Comparison of ENCODE assay signal across 8 cellular contexts in the genomic region with DNA sequence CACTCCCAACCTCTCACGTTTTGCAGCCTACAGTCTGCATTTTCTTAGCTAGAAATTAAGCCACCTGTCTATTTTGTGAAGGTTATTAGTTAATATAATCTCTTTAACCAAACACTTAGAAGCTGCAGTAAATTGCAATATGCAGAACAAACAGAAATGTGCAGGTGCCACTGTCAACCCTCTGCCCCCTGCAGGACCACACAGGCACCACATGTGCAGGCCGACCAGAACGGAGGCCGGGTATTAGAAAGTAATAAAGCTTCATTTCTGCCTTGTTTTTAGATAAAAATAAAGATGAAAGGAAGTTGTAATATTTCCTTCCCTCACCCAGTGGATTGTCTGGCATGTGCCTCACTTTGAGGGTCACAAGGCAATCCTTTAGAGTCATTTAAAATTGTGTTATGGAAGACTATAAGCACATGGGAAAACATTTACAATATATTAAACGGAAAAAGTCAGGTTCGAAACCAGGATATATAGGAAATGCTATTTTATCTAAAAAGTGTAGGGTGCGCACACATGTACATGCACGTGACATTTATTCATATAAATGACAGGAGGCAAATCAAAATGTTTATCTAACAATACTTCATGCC.
DNase-seq lines count a peak whose midpoint lies in the region; ATAC-seq, FAIRE-seq and TF ChIP-seq lines count a peak whose summit lies in the region.

No MANE protein-coding gene starts in this region.

- H3K36me3 ChIP-seq in bronchial epithelial cell (ENCODE audit: control insufficient read depth, insufficient read depth, low read length): no peaks in the 10 kb centered on the region

- ATAC-seq in HG03159 (IDR thresholded peaks at IDR 0.05; ENCODE audit: unreplicated experiment): peak; percentile 79
- ATAC-seq in stimulated activated naive CD8-positive, alpha-beta T cell treated with anti-CD3 and anti-CD28 coated beads, Interleukin-15, amount 100 ng/mL, for 72 hours: peak; percentile 86

- H3K27ac Mint-ChIP-seq in stimulated activated naive CD8-positive, alpha-beta T cell treated with anti-CD3 and anti-CD28 coated beads, Interleukin-15, amount 100 ng/mL, for 72 hours: peak overlapping the region in 1 of 2 donors; percentile 9

- intact Hi-C loops in posterior vena cava (cut with DNase I): no loop called here

- H3K9me3 Mint-ChIP-seq in stimulated activated naive CD8-positive, alpha-beta T cell treated with anti-CD3 and anti-CD28 coated beads, Interleukin-15, amount 100 ng/mL, for 72 hours: no peaks in the 10 kb centered on the region

- FAIRE-seq in bronchial epithelial cell (lab: Jason Lieb, UNC): no peak

- DNase-seq in NCI-H510A treated with DMSO at 0.1 percent for 48 hours (lab: John Stamatoyannopoulos, UW) (peak; percentile 7), NCI-H510A (lab: John Stamatoyannopoulos, UW) (no peak), UCSD-AML1 (lab: John Stamatoyannopoulos, UW; ENCODE audit: unreplicated experiment) (peak; percentile 51), bronchial epithelial cell (ENCODE audit: low read depth) (no peak), lung microvascular endothelial cell (ENCODE audit: low read depth in 2 of 2) (peak; percentile 71 to 81), posterior vena cava (ENCODE audit: low spot score) (no peak)
- peak; percentile 36 to 48 for DNase-seq in stimulated activated naive CD8-positive, alpha-beta T cell treated with anti-CD3 and anti-CD28 coated beads, Interleukin-15, amount 100 ng/mL, for 72 hours

- H3K4me3 ChIP-seq in bronchial epithelial cell (ENCODE audit: low read depth, low read length): no peak overlapping the region

- H3K27me3 ChIP-seq in bronchial epithelial cell (ENCODE audit: control insufficient read depth, insufficient read depth, low read length): no peaks in the 10 kb centered on the region

- H3K27me3 Mint-ChIP-seq in stimulated activated naive CD8-positive, alpha-beta T cell treated with anti-CD3 and anti-CD28 coated beads, Interleukin-15, amount 100 ng/mL, for 72 hours: no peaks in the 10 kb centered on the region

- H3K4me3 Mint-ChIP-seq in stimulated activated naive CD8-positive, alpha-beta T cell treated with anti-CD3 and anti-CD28 coated beads, Interleukin-15, amount 100 ng/mL, for 72 hours: no peak overlapping the region

- peak; percentile 60 for TF ChIP-seq CTCF in bronchial epithelial cell (IDR thresholded peaks at IDR 0.05; ENCODE audit: insufficient read depth, low read length, severe bottlenecking)

- H3K4me1 Mint-ChIP-seq in stimulated activated naive CD8-positive, alpha-beta T cell treated with anti-CD3 and anti-CD28 coated beads, Interleukin-15, amount 100 ng/mL, for 72 hours: no peaks in the 10 kb centered on the region

Comparison
In these comparisons a context has a peak if more than half of its experiments do, and no peak if none do; other contexts are left out.
1. DNase-seq: peak in NCI-H510A treated with DMSO at 0.1 percent for 48 hours (single experiment), UCSD-AML1 (single experiment), lung microvascular endothelial cell (2 of 2) and stimulated activated naive CD8-positive, alpha-beta T cell treated with anti-CD3 and anti-CD28 coated beads, Interleukin-15, amount 100 ng/mL, for 72 hours (2 of 2); none in NCI-H510A (single experiment), bronchial epithelial cell (single experiment) and posterior vena cava (single experiment).